35 cellular contexts compared by ENCODE assay signal in the genomic region with DNA sequence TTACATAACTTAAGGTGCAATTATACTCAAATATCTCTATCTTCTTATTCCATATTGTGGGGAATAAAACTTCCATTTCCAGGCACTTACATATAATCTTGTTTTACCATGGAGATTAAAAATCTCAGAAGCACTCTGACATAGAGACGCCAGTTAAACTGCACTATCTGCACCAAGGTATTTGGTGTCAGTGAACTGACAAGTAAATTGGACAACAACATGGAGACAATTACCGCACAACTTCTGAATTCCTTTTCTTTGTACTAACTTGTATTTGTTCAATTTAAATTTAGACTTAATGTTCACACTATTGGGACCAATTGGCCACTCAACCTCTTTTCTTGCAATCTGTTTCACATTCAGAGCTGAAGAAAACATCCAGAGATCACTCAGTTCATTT.
"Had no signal": no experiment of that assay in that cellular context is flagged by ENCODE, and none has a peak within 500 bp of the region (broad histone marks: within the 10 kb centered on the region; RNA-seq: fewer than 3 reads in every experiment).

No MANE protein-coding gene starts in this region.

- H3K36me3 ChIP-seq: MG63 had no signal

- H3K27me3 ChIP-seq: MG63 had no signal

- H3K27ac ChIP-seq: KMS-11 had no signal

- DNase-seq: Karpas-422, Kasumi-1, KG1, MG63, MM.1S, MV-4-11, NCI-H1048, NCI-H1092, NCI-H1092 treated with DMSO at 0.1 percent for 48 hours, NCI-H1105, NCI-H1105 treated with DMSO at 0.1 percent for 48 hours, NCI-H1417, NCI-H1417 treated with DMSO at 0.1 percent for 48 hours, NCI-H1436, NCI-H1436 treated with DMSO at 0.1 percent for 48 hours, NCI-H146, NCI-H1694, NCI-H1694 treated with DMSO at 0.1 percent for 48 hours, NCI-H187, NCI-H187 treated with DMSO at 0.1 percent for 48 hours, NCI-H1930, NCI-H2029, NCI-H2029 treated with DMSO at 0.1 percent for 48 hours, NCI-H2081, NCI-H2081 treated with DMSO at 0.1 percent for 48 hours, NCI-H2107, NCI-H2171, NCI-H2171 treated with DMSO at 0.1 percent for 48 hours, NCI-H2227 treated with DMSO at 0.1 percent for 48 hours, NCI-H226, NCI-H345, NCI-H446, NCI-H446 treated with DMSO at 0.1 percent for 48 hours, NCI-H510A had no signal

- H3K9me3 ChIP-seq: MG63 had no signal

- H3K4me3 ChIP-seq: MG63 had no signal

- H3K9ac ChIP-seq: KMS-11 had no signal

- H3K4me2 ChIP-seq: KMS-11 had no signal
